ENCODE assay signal across 20 cellular contexts in the genomic region with DNA sequence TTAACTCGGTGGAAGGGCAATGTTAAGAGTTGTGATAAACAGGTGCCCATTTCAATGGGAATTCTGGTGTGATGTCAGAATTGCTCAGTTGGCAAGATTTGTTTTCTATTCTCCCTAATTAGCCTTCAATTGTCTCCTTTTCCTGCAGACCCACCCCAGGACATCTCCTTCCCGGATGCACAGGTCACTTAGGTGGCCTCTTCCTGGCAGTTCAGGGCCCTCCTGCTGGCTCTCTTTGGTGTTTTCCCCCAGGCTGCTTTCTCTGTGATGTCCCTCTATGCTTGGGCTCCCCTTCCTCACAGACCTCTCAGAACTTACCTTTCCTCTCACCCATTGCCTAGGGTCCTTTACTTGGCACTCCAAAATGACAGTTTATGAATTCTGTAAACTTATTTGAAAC.
"Had no signal": no experiment of that assay in that cellular context is flagged by ENCODE, and none has a peak within 500 bp of the region (broad histone marks: within the 10 kb centered on the region; RNA-seq: fewer than 3 reads in every experiment).

No MANE protein-coding gene starts in this region.

- H3K27ac ChIP-seq: cardiac muscle cell had no signal

- FAIRE-seq: RCC 7860 had no signal

- ATAC-seq: activated T-cell treated with anti-CD3 and anti-CD28 coated beads, Interleukin-2, amount 50 U/mL, for 4 hours; PC-3 had no signal

- H3K36me3 ChIP-seq: cardiac muscle cell had no signal

- H3K27me3 ChIP-seq: cardiac muscle cell had no signal

- DNase-seq: activated B cell treated with CpG ODN at 0.5 μM for 24 hours; activated CD4-positive, alpha-beta T cell treated with anti-CD3 and anti-CD28 coated beads for 1 hour; activated CD4-positive, alpha-beta T cell treated with anti-CD3 and anti-CD28 coated beads, Interleukin-2, amount 10 ng/mL, durations not matched to agents 24 days and 14 days; activated CD4-positive, alpha-beta T cell treated with anti-CD3 and anti-CD28 coated beads, Interleukin-2, amount 50 U/mL, for 48 hours; activated CD8-positive, alpha-beta memory T cell treated with anti-CD3 and anti-CD28 coated beads for 24 hours; activated gamma-delta T cell; activated naive CD4-positive, alpha-beta T cell treated with anti-CD3 and anti-CD28 coated beads for 36 hours; activated T-cell treated with anti-CD3 and anti-CD28 coated beads, Interleukin-2, amount 50 U/mL, for 4 hours; amygdala; KG1; NCI-H1048; NCI-H1930; NCI-H2171; NCI-H2227 treated with DMSO at 0.1 percent for 48 hours; NCI-H446 treated with DMSO at 0.1 percent for 48 hours; NCI-H524 treated with DMSO at 0.1 percent for 48 hours; PC-3; SHP77 had no signal

- H3K4me3 ChIP-seq: cardiac muscle cell had no signal
